Comparison of ENCODE assay signal across 35 cellular contexts in genomic region chr10:107126668-107127067, GRCh38. TPM values are rescaled to one million over a fixed set of nuclear protein-coding genes. Genes with fewer than 3 reads are reported as not detected.
"Had no signal": no experiment of that assay in that cellular context is flagged by ENCODE, and none has a peak within 500 bp of the region (broad histone marks: within the 10 kb centered on the region; RNA-seq: fewer than 3 reads in every experiment).

No MANE protein-coding gene starts in this region.

- H3K27ac ChIP-seq: adrenal gland, body of pancreas, brain microvascular endothelial cell, breast epithelium, VCaP had no signal

- H3K9me3 ChIP-seq: adrenal gland, body of pancreas, breast epithelium had no signal

- DNase-seq: activated B cell treated with CpG ODN at 0.5 μM for 24 hours; activated CD4-positive, alpha-beta memory T cell treated with anti-CD3 and anti-CD28 coated beads for 36 hours; activated CD4-positive, alpha-beta T cell treated with anti-CD3 and anti-CD28 coated beads for 4 hours; activated CD4-positive, alpha-beta T cell treated with anti-CD3 and anti-CD28 coated beads, Interleukin-2, amount 10 ng/mL, durations not matched to agents 24 days and 14 days; activated CD4-positive, alpha-beta T cell treated with anti-CD3 and anti-CD28 coated beads, Interleukin-2, amount 50 U/mL, for 1 hour; activated CD4-positive, alpha-beta T cell treated with anti-CD3 and anti-CD28 coated beads, Interleukin-2, amount 50 U/mL, for 4 hours; activated CD4-positive, CD25-positive, alpha-beta regulatory T cell treated with anti-CD3 and anti-CD28 coated beads, Interleukin-2, amount 50 U/mL, for 72 hours; activated CD8-positive, alpha-beta memory T cell treated with anti-CD3 and anti-CD28 coated beads, Interleukin-2, amount 50 U/mL, for 4 hours; activated CD8-positive, alpha-beta T cell treated with anti-CD3 and anti-CD28 coated beads for 36 hours; activated effector memory CD4-positive, alpha-beta T cell treated with anti-CD3 and anti-CD28 coated beads, Interleukin-2, amount 50 U/mL, for 16 hours; activated gamma-delta T cell treated with Interleukin-2 at 50 U/mL for 16 hours; activated naive CD4-positive, alpha-beta T cell; activated naive CD4-positive, alpha-beta T cell treated with anti-CD3 and anti-CD28 coated beads for 36 hours; activated naive CD4-positive, alpha-beta T cell treated with anti-CD3 and anti-CD28 coated beads, Interleukin-2, amount 50 U/mL, for 16 hours; activated naive CD8-positive, alpha-beta T cell treated with anti-CD3 and anti-CD28 coated beads for 36 hours; activated T-cell treated with anti-CD3 and anti-CD28 coated beads for 4 hours; activated T-cell treated with anti-CD3 and anti-CD28 coated beads, Interleukin-2, amount 50 U/mL, for 1 hour; activated T-cell treated with anti-CD3 and anti-CD28 coated beads, Interleukin-2, amount 50 U/mL, for 4 hours; activated T-cell treated with anti-CD3 and anti-CD28 coated beads, Interleukin-2, amount 50 U/mL, for 72 hours; adrenal gland; amniotic stem cell; aorta; body of pancreas; brain microvascular endothelial cell; caudate nucleus; cerebellar nuclear complex; T-helper 2 cell; T-helper 9 cell had no signal

- ATAC-seq: activated CD8-positive, alpha-beta T cell treated with anti-CD3 and anti-CD28 coated beads for 36 hours; activated naive CD4-positive, alpha-beta T cell treated with anti-CD3 and anti-CD28 coated beads, Interleukin-2, amount 50 U/mL, for 72 hours; activated T-cell treated with anti-CD3 and anti-CD28 coated beads, Interleukin-2, amount 50 U/mL, for 4 hours; activated T-cell treated with anti-CD3 and anti-CD28 coated beads, Interleukin-2, amount 50 U/mL, for 72 hours; activated T-helper 17 cell treated with anti-CD3 and anti-CD28 coated beads, Interleukin-2, amount 50 U/mL, for 72 hours; body of pancreas had no signal

- H3K4me3 ChIP-seq: adrenal gland, body of pancreas, breast epithelium had no signal

- H3K4me1 ChIP-seq: adrenal gland, body of pancreas, breast epithelium had no signal

- H3K36me3 ChIP-seq: adrenal gland, brain microvascular endothelial cell, breast epithelium had no signal

- H3K27me3 ChIP-seq: adrenal gland, body of pancreas, brain microvascular endothelial cell, breast epithelium had no signal

RNA-seq across cellular contexts. Expression of gene SORCS1, which starts 37.8 kb away (rescaled TPM):
- total RNA-seq: activated B cell treated with CpG ODN at 0.5 μM for 24 hours; activated CD4-positive, alpha-beta memory T cell treated with anti-CD3 and anti-CD28 coated beads for 36 hours; activated CD4-positive, alpha-beta T cell treated with anti-CD3 and anti-CD28 coated beads, Interleukin-2, amount 10 ng/mL, durations not matched to agents 24 days and 14 days; activated CD8-positive, alpha-beta memory T cell treated with anti-CD3 and anti-CD28 coated beads for 36 hours; activated CD8-positive, alpha-beta T cell treated with anti-CD3 and anti-CD28 coated beads for 36 hours; activated naive CD4-positive, alpha-beta T cell treated with anti-CD3 and anti-CD28 coated beads for 36 hours; activated naive CD4-positive, alpha-beta T cell treated with anti-CD3 and anti-CD28 coated beads, Interleukin-2, amount 50 U/mL, for 72 hours; activated naive CD8-positive, alpha-beta T cell treated with anti-CD3 and anti-CD28 coated beads for 36 hours; activated T-cell treated with anti-CD3 and anti-CD28 coated beads, Interleukin-2, amount 50 U/mL, for 4 hours; activated T-cell treated with anti-CD3 and anti-CD28 coated beads, Interleukin-2, amount 50 U/mL, for 72 hours; activated T-helper 1 cell treated with anti-CD3 and anti-CD28 coated beads, Interleukin-12 subunit alpha, Interleukin-12 subunit beta, Interleukin-2, Interleukin-4 antibody, amounts not matched to agents 30 ng/mL and 10 ng/mL and 1 ng/mL, durations not matched to agents 14 hours and 24 hours and 36 hours; activated T-helper 17 cell treated with anti-CD3 and anti-CD28 coated beads, Interleukin-2, amount 50 U/mL, for 72 hours; chondrocyte had no signal
- polyA plus RNA-seq: aorta had no signal
